12 cellular contexts compared by ENCODE assay signal in the genomic region with DNA sequence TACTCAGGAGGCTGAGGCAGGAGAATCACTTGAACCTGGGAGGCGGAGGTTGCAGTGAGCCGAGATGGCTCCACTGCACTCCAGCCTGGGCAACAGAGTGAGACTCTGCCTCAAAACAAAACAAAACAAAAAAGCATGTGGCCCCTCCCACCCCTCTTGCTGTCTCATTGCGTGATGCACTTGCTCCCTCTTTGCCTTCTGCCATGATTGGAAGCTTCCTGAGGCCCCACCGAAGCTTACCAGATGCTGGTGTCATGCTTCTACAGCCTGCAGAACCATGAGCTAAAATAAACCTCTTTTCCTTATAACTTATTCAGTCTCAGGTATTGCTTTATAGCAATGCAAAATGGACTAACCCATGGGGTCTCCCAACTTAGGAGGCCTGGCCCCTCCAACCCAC. TPM values are rescaled to one million over a fixed set of nuclear protein-coding genes. Genes with fewer than 3 reads are reported as not detected.
"Had no signal": no experiment of that assay in that cellular context is flagged by ENCODE, and none has a peak within 500 bp of the region (broad histone marks: within the 10 kb centered on the region; RNA-seq: fewer than 3 reads in every experiment).

No MANE protein-coding gene starts in this region.

RNA-seq across cellular contexts. Expression of a gene that starts 26.8 kb away (rescaled TPM):
- total RNA-seq: activated CD4-positive, alpha-beta memory T cell treated with anti-CD3 and anti-CD28 coated beads for 36 hours; activated CD4-positive, alpha-beta memory T cell treated with anti-CD3 and anti-CD28 coated beads, Interleukin-2, amount 10 ng/mL, durations not matched to agents 7 days and 5 days; activated CD4-positive, alpha-beta T cell treated with anti-CD3 and anti-CD28 coated beads for 36 hours; activated CD4-positive, alpha-beta T cell treated with anti-CD3 and anti-CD28 coated beads, Interleukin-2, amount 10 ng/mL, durations not matched to agents 24 days and 14 days; activated CD4-positive, alpha-beta T cell treated with anti-CD3 and anti-CD28 coated beads, Interleukin-2, amount 10 ng/mL, durations not matched to agents 7 days and 5 days; activated CD8-positive, alpha-beta memory T cell treated with anti-CD3 and anti-CD28 coated beads for 36 hours; activated CD8-positive, alpha-beta memory T cell treated with anti-CD3 and anti-CD28 coated beads, Interleukin-2, amount 10 ng/mL, durations not matched to agents 7 days and 5 days; activated CD8-positive, alpha-beta T cell treated with anti-CD3 and anti-CD28 coated beads for 36 hours; activated CD8-positive, alpha-beta T cell treated with anti-CD3 and anti-CD28 coated beads, Interleukin-2, amount 10 ng/mL, durations not matched to agents 7 days and 5 days; T-cell; T-helper 1 cell treated with Interleukin-12 subunit alpha and Interleukin-12 subunit beta and Interleukin-4 antibody, amounts not matched to agents 30 ng/mL and 1 ng/mL, for 36 hours; T-helper 2 cell treated with Interferon-gamma antibody and Interleukin-4, amounts not matched to agents 100 ng/mL and 5 ng/mL, for 36 hours had no signal
